In the genomic region with DNA sequence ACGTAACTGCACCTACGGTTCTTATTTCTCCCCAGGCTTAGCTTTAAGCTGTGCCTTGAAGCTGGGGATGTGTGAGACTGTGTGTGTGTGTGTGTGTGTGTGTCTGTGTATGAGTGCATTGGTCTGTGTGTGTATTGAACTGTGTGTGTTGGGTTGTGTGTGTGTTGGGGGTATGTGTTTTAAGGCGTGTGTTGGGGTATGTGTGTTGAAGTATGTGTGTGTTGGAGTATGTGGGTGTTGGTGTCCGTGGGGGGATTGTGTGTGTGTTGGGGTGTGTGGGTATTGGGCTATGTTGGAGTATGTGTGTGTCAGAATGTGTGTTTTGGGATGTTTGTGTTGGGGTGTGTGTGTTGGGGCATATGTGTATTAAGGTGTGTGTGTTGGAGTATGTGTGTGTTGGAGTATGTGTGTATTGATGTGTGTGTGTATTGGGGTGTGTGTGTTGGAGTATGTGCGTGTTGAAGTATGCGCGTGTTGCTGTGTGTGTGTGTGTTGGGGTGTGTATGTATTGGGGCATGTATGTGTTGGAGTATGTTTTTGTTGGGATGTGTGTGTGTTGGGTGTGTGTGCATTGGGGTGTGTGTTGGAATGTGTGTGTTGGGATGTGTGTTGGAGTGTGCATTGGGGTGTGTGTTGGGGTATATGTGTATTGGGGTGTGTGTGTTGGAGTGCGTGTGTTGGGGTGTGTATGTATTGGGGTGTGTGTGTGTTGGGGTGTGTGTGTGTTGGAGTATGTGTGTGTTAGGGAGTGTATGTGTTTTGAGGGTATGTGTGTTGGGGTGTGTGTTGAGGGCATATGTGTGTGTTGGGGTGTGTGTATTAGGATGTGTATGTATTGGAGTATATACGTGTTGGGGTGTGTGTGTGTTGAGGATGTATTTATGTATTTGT, we compare ENCODE assay signal across 20 cellular contexts.
"Had no signal": no experiment of that assay in that cellular context is flagged by ENCODE, and none has a peak within 500 bp of the region (broad histone marks: within the 10 kb centered on the region; RNA-seq: fewer than 3 reads in every experiment).

No MANE protein-coding gene starts in this region.

- H3K4me3 ChIP-seq: esophagus muscularis mucosa, gastrocnemius medialis, heart right ventricle, mucosa of descending colon, psoas muscle, uterus had no signal

- H3K27me3 Mint-ChIP-seq: dendritic cell treated with granulocyte-macrophage colony-stimulating factor and Interleukin-4, amounts not matched to agents 40 ng/mL and 50 ng/mL, for 4 days; type B pancreatic cell had no signal

- H3K36me3 Mint-ChIP-seq: natural killer cell, type B pancreatic cell had no signal

- H3K27ac Mint-ChIP-seq: dendritic cell treated with granulocyte-macrophage colony-stimulating factor and Interleukin-4, amounts not matched to agents 40 ng/mL and 50 ng/mL, for 4 days; effector memory CD8-positive, alpha-beta T cell; natural killer cell; type B pancreatic cell had no signal

- DNase-seq: effector memory CD8-positive, alpha-beta T cell; gastrocnemius medialis; heart right ventricle; hypothalamus; islet precursor cell; mammary epithelial cell; mucosa of descending colon; natural killer cell; psoas muscle; retina; stimulated activated CD4-positive, alpha-beta T cell treated with anti-CD3 and anti-CD28 coated beads, Interleukin-2, amount 100 ng/mL, for 24 hours; stimulated activated CD4-positive, alpha-beta T cell treated with anti-CD3 and anti-CD28 coated beads, Interleukin-4, amount 100 ng/mL, for 4 hours; stimulated activated naive CD4-positive, alpha-beta T cell treated with Interleukin-2 at 50 U/mL for 16 hours had no signal

- H3K4me3 Mint-ChIP-seq: dendritic cell treated with granulocyte-macrophage colony-stimulating factor and Interleukin-4, amounts not matched to agents 40 ng/mL and 50 ng/mL, for 4 days; effector memory CD8-positive, alpha-beta T cell; natural killer cell; type B pancreatic cell had no signal

- H3K27me3 ChIP-seq: esophagus muscularis mucosa, gastrocnemius medialis, uterus had no signal

- ATAC-seq: effector memory CD8-positive, alpha-beta T cell; gastrocnemius medialis; left lobe of liver; mucosa of descending colon; natural killer cell; sciatic nerve had no signal

- H3K9me3 Mint-ChIP-seq: dendritic cell treated with granulocyte-macrophage colony-stimulating factor and Interleukin-4, amounts not matched to agents 40 ng/mL and 50 ng/mL, for 4 days; effector memory CD8-positive, alpha-beta T cell; natural killer cell had no signal

- H3K36me3 ChIP-seq: esophagus muscularis mucosa, gastrocnemius medialis, heart right ventricle, uterus had no signal

- H3K27ac ChIP-seq: epithelial cell of prostate, esophagus muscularis mucosa, gastrocnemius medialis, heart right ventricle, psoas muscle, uterus had no signal

- H3K9me3 ChIP-seq: esophagus muscularis mucosa, gastrocnemius medialis, heart right ventricle, mucosa of descending colon, psoas muscle, uterus had no signal

- H3K4me1 ChIP-seq: esophagus muscularis mucosa, psoas muscle, uterus had no signal

- H3K4me1 Mint-ChIP-seq: natural killer cell had no signal
